In genomic region chr17:82803185-82803584, GRCh38 we compare ENCODE assay signal across 28 cellular contexts. TPM values are rescaled to one million over a fixed set of nuclear protein-coding genes. Genes with fewer than 3 reads are reported as not detected.
"Had no signal": no experiment of that assay in that cellular context is flagged by ENCODE, and none has a peak within 500 bp of the region (broad histone marks: within the 10 kb centered on the region; RNA-seq: fewer than 3 reads in every experiment).

No MANE protein-coding gene starts in this region.

- FAIRE-seq: bronchial epithelial cell, K562 had no signal

- H3K27ac Mint-ChIP-seq: activated CD8-positive, alpha-beta T cell treated with anti-CD3 and anti-CD28 coated beads, Interleukin-2, amount 10 ng/mL, durations not matched to agents 7 days and 5 days; activated naive CD4-positive, alpha-beta T cell treated with anti-CD3 and anti-CD28 coated beads, Interleukin-2, amount 50 U/mL, for 72 hours; T-helper 2 cell treated with Interferon-gamma antibody and Interleukin-4, amounts not matched to agents 5 μg/mL and 100 μg/mL, for 36 hours had no signal

- H3K9me3 Mint-ChIP-seq: T-helper 2 cell treated with Interferon-gamma antibody and Interleukin-4, amounts not matched to agents 5 μg/mL and 100 μg/mL, for 36 hours had no signal

- H3K9me3 ChIP-seq: SJCRH30 had no signal

- ATAC-seq: activated CD8-positive, alpha-beta T cell treated with anti-CD3 and anti-CD28 coated beads, Interleukin-2, amount 10 ng/mL, durations not matched to agents 7 days and 5 days; activated naive CD4-positive, alpha-beta T cell treated with anti-CD3 and anti-CD28 coated beads, Interleukin-2, amount 50 U/mL, for 72 hours; K562; Panc1 had no signal

- H3K27ac ChIP-seq: SJCRH30 had no signal

- H3K4me3 ChIP-seq: K562, SJCRH30 had no signal

- H3K4me3 Mint-ChIP-seq: activated CD8-positive, alpha-beta T cell treated with anti-CD3 and anti-CD28 coated beads, Interleukin-2, amount 10 ng/mL, durations not matched to agents 7 days and 5 days; T-helper 2 cell treated with Interferon-gamma antibody and Interleukin-4, amounts not matched to agents 5 μg/mL and 100 μg/mL, for 36 hours had no signal

- H3K27me3 ChIP-seq: SJCRH30 had no signal

- DNase-seq: activated CD4-positive, alpha-beta T cell treated with anti-CD3 and anti-CD28 coated beads for 48 hours; activated CD4-positive, alpha-beta T cell treated with anti-CD3 and anti-CD28 coated beads, Interleukin-2, amount 50 U/mL, for 4 hours; activated CD4-positive, CD25-positive, alpha-beta regulatory T cell treated with anti-CD3 and anti-CD28 coated beads, Interleukin-2, amount 50 U/mL, for 72 hours; activated CD8-positive, alpha-beta memory T cell treated with anti-CD3 and anti-CD28 coated beads, Interleukin-2, amount 50 U/mL, for 48 hours; activated CD8-positive, alpha-beta T cell treated with anti-CD3 and anti-CD28 coated beads, Interleukin-2, amount 10 ng/mL, durations not matched to agents 7 days and 5 days; activated effector memory CD4-positive, alpha-beta T cell treated with anti-CD3 and anti-CD28 coated beads, Interleukin-2, amount 50 U/mL, for 16 hours; activated naive CD4-positive, alpha-beta T cell treated with Interleukin-2 at 50 U/mL for 16 hours; activated T-cell treated with anti-CD3 and anti-CD28 coated beads, Interleukin-2, amount 50 U/mL, for 1 hour; aorta; Karpas-422; NCI-H1105 treated with DMSO at 0.1 percent for 48 hours; NCI-H1436 treated with DMSO at 0.1 percent for 48 hours; NCI-H187; NCI-H2081; NCI-H510A treated with DMSO at 0.1 percent for 48 hours; NCI-H69; NK-92 treated with Interleukin-12 subunit alpha and Interleukin-12 subunit beta, amount 100 ng/mL, for 24 hours; OCI-M1; Right ventricle myocardium superior; RPMI8226; SJCRH30; SW 1271 had no signal

RNA-seq across cellular contexts. Expression of gene ZNF750, which starts 36.6 kb away (rescaled TPM):
- total RNA-seq: activated CD8-positive, alpha-beta T cell treated with anti-CD3 and anti-CD28 coated beads, Interleukin-2, amount 10 ng/mL, durations not matched to agents 7 days and 5 days; activated naive CD4-positive, alpha-beta T cell treated with anti-CD3 and anti-CD28 coated beads, Interleukin-2, amount 50 U/mL, for 72 hours; K562; SJCRH30; T-helper 1 cell treated with Interleukin-12 subunit alpha and Interleukin-12 subunit beta and Interleukin-4 antibody, amounts not matched to agents 30 ng/mL and 1 ng/mL, for 36 hours had no signal
- polyA plus RNA-seq: K562 had no signal
